ENCODE assay signal across 1 cellular context in genomic region chr12:52992699-52993557, GRCh38.
TF ChIP-seq lines count a peak whose summit lies in the region.

No MANE protein-coding gene starts in this region.

TF ChIP-seq in HepG2, 621 proteins besides CTCF, POLR2A, EP300 and RAD21 (continued from another document and continues in another):
- no peak for TF ChIP-seq NAIF1 (CRISPR knock-in tag; IDR thresholded peaks at IDR 0.05; ENCODE audit: borderline replicate concordance)
- no peak for TF ChIP-seq PREB (CRISPR knock-in tag; IDR thresholded peaks at IDR 0.05)
- TF ChIP-seq ZNF558 (CRISPR knock-in tag; IDR thresholded peaks at IDR 0.05; ENCODE audit: borderline replicate concordance): no peak
- TF ChIP-seq SALL1 (CRISPR knock-in tag; IDR thresholded peaks at IDR 0.05): peak; percentile 38
- no peak for TF ChIP-seq ELF1 (CRISPR knock-in tag; IDR thresholded peaks at IDR 0.05)
- TF ChIP-seq ZNF44 (CRISPR knock-in tag; IDR thresholded peaks at IDR 0.05): no peak
- no peak for TF ChIP-seq ATF6 (CRISPR knock-in tag; conservative IDR thresholded peaks at IDR 0.05)
- TF ChIP-seq SNAPC2 (CRISPR knock-in tag; IDR thresholded peaks at IDR 0.05): no peak
- TF ChIP-seq HMG20A (CRISPR knock-in tag; IDR thresholded peaks at IDR 0.05; ENCODE audit: borderline replicate concordance): no peak
- no peak for TF ChIP-seq NCOA1 (CRISPR knock-in tag; IDR thresholded peaks at IDR 0.05)
- TF ChIP-seq RFX1 (IDR thresholded peaks at IDR 0.05): peak; percentile 78
- TF ChIP-seq ZBTB14 (CRISPR knock-in tag; IDR thresholded peaks at IDR 0.05): no peak
- TF ChIP-seq DZIP1 (CRISPR knock-in tag; IDR thresholded peaks at IDR 0.05): no peak
- TF ChIP-seq NR2F6 (IDR thresholded peaks at IDR 0.05): peak; percentile 48; the same call in 1 of the 2 replicates
- TF ChIP-seq NR2F6 (CRISPR knock-in tag; IDR thresholded peaks at IDR 0.05): no peak; the same call in 1 of the 2 replicates
- TF ChIP-seq ZFX (CRISPR knock-in tag; IDR thresholded peaks at IDR 0.05; ENCODE audit: low read depth): peak; percentile 23; the same call in 1 of the 2 replicates
- TF ChIP-seq ZNF335 (CRISPR knock-in tag; IDR thresholded peaks at IDR 0.05): no peak
- TF ChIP-seq MAF1 (CRISPR knock-in tag; IDR thresholded peaks at IDR 0.05; ENCODE audit: borderline replicate concordance): no peak
- TF ChIP-seq ZNF512B (CRISPR knock-in tag; IDR thresholded peaks at IDR 0.05; ENCODE audit: borderline replicate concordance): no peak
- TF ChIP-seq ZNF484 (CRISPR knock-in tag; IDR thresholded peaks at IDR 0.05; ENCODE audit: borderline replicate concordance, low read depth): no peak
- TF ChIP-seq KMT2B (CRISPR knock-in tag; IDR thresholded peaks at IDR 0.05): no peak
- no peak for TF ChIP-seq TRAFD1 (CRISPR knock-in tag; IDR thresholded peaks at IDR 0.05; ENCODE audit: borderline replicate concordance)
- no peak for TF ChIP-seq E2F1 (CRISPR knock-in tag; IDR thresholded peaks at IDR 0.05)
- no peak for TF ChIP-seq GZF1 (CRISPR knock-in tag; IDR thresholded peaks at IDR 0.05)
- TF ChIP-seq FOXK1 (CRISPR knock-in tag; IDR thresholded peaks at IDR 0.05; ENCODE audit: borderline replicate concordance, low read depth): no peak; the same call in 1 of the 2 replicates
- TF ChIP-seq ZGPAT (CRISPR knock-in tag; IDR thresholded peaks at IDR 0.05): peak; percentile 76
- no peak; the same call in 1 of the 2 replicates for TF ChIP-seq ZMYM4 (CRISPR knock-in tag; IDR thresholded peaks at IDR 0.05)
- no peak for TF ChIP-seq ZSCAN22 (CRISPR knock-in tag; IDR thresholded peaks at IDR 0.05)
- no peak for TF ChIP-seq ZNF530 (CRISPR knock-in tag; IDR thresholded peaks at IDR 0.05; ENCODE audit: low read depth)
- TF ChIP-seq MLX (CRISPR knock-in tag; IDR thresholded peaks at IDR 0.05): no peak
- no peak for TF ChIP-seq KAT2B (IDR thresholded peaks at IDR 0.05; ENCODE audit: borderline replicate concordance, low read depth, low read length)
- TF ChIP-seq ELK4 (CRISPR knock-in tag; IDR thresholded peaks at IDR 0.05; ENCODE audit: borderline replicate concordance): no peak
- TF ChIP-seq POLR2AphosphoS5 (IDR thresholded peaks at IDR 0.05; ENCODE audit: low read depth, low read length): peak; percentile 17; the same call in 1 of the 2 replicates
- no peak for TF ChIP-seq ZNF180 (CRISPR knock-in tag; IDR thresholded peaks at IDR 0.05; ENCODE audit: borderline replicate concordance, low read depth)
- no peak for TF ChIP-seq SMAD9 (CRISPR knock-in tag; IDR thresholded peaks at IDR 0.05)
- peak; percentile 83; the same call in 1 of the 2 replicates for TF ChIP-seq ARID5B (CRISPR knock-in tag; IDR thresholded peaks at IDR 0.05)
- no peak for TF ChIP-seq TOPORS (CRISPR knock-in tag; IDR thresholded peaks at IDR 0.05)
- TF ChIP-seq FOSL1 (CRISPR knock-in tag; IDR thresholded peaks at IDR 0.05; ENCODE audit: borderline replicate concordance): peak; percentile 82
- no peak for TF ChIP-seq CBX2 (IDR thresholded peaks at IDR 0.05; ENCODE audit: low read depth, low read length)
- TF ChIP-seq CBX2 (CRISPR knock-in tag; IDR thresholded peaks at IDR 0.05; ENCODE audit: low read depth): no peak
- no peak for TF ChIP-seq ZNF879 (CRISPR knock-in tag; IDR thresholded peaks at IDR 0.05)
- no peak for TF ChIP-seq ETV5 (CRISPR knock-in tag; IDR thresholded peaks at IDR 0.05; ENCODE audit: borderline replicate concordance)
- TF ChIP-seq ZNF678 (CRISPR knock-in tag; IDR thresholded peaks at IDR 0.05): no peak
